Comparison of ENCODE assay signal across 11 cellular contexts in genomic region chr10:26112532-26112931, GRCh38.
"Had no signal": no experiment of that assay in that cellular context is flagged by ENCODE, and none has a peak within 500 bp of the region (broad histone marks: within the 10 kb centered on the region; RNA-seq: fewer than 3 reads in every experiment).

No MANE protein-coding gene starts in this region.

- H3K27me3 ChIP-seq: brain microvascular endothelial cell, esophagus muscularis mucosa had no signal

- DNase-seq: activated naive CD4-positive, alpha-beta T cell; activated naive CD8-positive, alpha-beta T cell treated with anti-CD3 and anti-CD28 coated beads, Interleukin-2, amount 10 ng/mL, durations not matched to agents 7 days and 5 days; activated T-cell treated with anti-CD3 and anti-CD28 coated beads for 4 hours; brain microvascular endothelial cell; cortex of kidney; effector CD4-positive, alpha-beta T cell; psoas muscle; T-helper 9 cell had no signal

- H3K9me3 ChIP-seq: esophagus muscularis mucosa, psoas muscle had no signal

- H3K36me3 ChIP-seq: brain microvascular endothelial cell, esophagus muscularis mucosa had no signal

- H3K4me1 ChIP-seq: esophagus muscularis mucosa, psoas muscle had no signal

- ATAC-seq: activated CD4-positive, CD25-positive, alpha-beta regulatory T cell treated with anti-CD3 and anti-CD28 coated beads, Interleukin-2, amount 50 U/mL, for 24 hours; psoas muscle; sciatic nerve had no signal

- H3K4me3 ChIP-seq: esophagus muscularis mucosa, psoas muscle had no signal

- H3K27ac ChIP-seq: brain microvascular endothelial cell, esophagus muscularis mucosa, psoas muscle had no signal
